Comparison of ENCODE assay signal across 1 cellular context in the genomic region with DNA sequence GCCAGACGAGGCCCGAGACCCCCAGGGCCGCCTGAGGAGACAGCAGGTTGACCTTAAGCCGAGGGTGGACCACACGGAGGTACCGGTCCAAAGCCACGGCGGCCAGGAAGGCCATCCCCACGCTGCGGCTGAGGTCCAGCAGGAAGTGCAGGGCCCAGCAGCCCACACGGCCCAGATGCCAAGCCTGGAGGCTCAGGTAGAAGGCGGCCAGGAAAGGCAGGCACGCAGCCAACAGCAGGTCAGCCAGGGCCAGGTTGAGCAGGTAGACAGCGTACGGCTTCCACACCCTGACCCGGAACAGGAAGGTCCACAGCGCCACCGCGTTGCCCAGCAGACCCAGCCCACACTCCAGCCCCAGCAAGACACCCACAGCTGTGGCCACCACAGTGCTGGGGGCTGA.
TF ChIP-seq lines count a peak whose summit lies in the region.

No MANE protein-coding gene starts in this region.

TF ChIP-seq in K562, 482 proteins besides CTCF, POLR2A, EP300 and RAD21:
- no peak for TF ChIP-seq POLR2AphosphoS2 (IDR thresholded peaks at IDR 0.05; ENCODE audit: low read length)
- no peak for TF ChIP-seq NR2C2 (CRISPR knock-in tag; IDR thresholded peaks at IDR 0.05)
- TF ChIP-seq NR2C2 (tag; IDR thresholded peaks at IDR 0.05): peak; percentile 36
- peak; percentile 37; the same call in 1 of the 2 replicates for TF ChIP-seq NR2C1 (IDR thresholded peaks at IDR 0.05)
- TF ChIP-seq NR2C1 (tag; IDR thresholded peaks at IDR 0.05): peak; percentile 67
- TF ChIP-seq, protein P1, sequence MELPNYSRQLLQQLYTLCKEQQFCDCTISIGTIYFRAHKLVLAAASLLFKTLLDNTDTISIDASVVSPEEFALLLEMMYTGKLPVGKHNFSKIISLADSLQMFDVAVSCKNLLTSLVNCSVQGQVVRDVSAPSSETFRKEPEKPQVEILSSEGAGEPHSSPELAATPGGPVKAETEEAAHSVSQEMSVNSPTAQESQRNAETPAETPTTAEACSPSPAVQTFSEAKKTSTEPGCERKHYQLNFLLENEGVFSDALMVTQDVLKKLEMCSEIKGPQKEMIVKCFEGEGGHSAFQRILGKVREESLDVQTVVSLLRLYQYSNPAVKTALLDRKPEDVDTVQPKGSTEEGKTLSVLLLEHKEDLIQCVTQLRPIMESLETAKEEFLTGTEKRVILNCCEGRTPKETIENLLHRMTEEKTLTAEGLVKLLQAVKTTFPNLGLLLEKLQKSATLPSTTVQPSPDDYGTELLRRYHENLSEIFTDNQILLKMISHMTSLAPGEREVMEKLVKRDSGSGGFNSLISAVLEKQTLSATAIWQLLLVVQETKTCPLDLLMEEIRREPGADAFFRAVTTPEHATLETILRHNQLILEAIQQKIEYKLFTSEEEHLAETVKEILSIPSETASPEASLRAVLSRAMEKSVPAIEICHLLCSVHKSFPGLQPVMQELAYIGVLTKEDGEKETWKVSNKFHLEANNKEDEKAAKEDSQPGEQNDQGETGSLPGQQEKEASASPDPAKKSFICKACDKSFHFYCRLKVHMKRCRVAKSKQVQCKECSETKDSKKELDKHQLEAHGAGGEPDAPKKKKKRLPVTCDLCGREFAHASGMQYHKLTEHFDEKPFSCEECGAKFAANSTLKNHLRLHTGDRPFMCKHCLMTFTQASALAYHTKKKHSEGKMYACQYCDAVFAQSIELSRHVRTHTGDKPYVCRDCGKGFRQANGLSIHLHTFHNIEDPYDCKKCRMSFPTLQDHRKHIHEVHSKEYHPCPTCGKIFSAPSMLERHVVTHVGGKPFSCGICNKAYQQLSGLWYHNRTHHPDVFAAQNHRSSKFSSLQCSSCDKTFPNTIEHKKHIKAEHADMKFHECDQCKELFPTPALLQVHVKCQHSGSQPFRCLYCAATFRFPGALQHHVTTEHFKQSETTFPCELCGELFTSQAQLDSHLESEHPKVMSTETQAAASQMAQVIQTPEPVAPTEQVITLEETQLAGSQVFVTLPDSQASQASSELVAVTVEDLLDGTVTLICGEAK (IDR thresholded peaks at IDR 0.05): 0 out of 2 replicates have a peak, but pooled peaks have one; percentile 15
- TF ChIP-seq, protein P1 (CRISPR knock-in tag; IDR thresholded peaks at IDR 0.05): no peak
- TF ChIP-seq, protein P2, sequence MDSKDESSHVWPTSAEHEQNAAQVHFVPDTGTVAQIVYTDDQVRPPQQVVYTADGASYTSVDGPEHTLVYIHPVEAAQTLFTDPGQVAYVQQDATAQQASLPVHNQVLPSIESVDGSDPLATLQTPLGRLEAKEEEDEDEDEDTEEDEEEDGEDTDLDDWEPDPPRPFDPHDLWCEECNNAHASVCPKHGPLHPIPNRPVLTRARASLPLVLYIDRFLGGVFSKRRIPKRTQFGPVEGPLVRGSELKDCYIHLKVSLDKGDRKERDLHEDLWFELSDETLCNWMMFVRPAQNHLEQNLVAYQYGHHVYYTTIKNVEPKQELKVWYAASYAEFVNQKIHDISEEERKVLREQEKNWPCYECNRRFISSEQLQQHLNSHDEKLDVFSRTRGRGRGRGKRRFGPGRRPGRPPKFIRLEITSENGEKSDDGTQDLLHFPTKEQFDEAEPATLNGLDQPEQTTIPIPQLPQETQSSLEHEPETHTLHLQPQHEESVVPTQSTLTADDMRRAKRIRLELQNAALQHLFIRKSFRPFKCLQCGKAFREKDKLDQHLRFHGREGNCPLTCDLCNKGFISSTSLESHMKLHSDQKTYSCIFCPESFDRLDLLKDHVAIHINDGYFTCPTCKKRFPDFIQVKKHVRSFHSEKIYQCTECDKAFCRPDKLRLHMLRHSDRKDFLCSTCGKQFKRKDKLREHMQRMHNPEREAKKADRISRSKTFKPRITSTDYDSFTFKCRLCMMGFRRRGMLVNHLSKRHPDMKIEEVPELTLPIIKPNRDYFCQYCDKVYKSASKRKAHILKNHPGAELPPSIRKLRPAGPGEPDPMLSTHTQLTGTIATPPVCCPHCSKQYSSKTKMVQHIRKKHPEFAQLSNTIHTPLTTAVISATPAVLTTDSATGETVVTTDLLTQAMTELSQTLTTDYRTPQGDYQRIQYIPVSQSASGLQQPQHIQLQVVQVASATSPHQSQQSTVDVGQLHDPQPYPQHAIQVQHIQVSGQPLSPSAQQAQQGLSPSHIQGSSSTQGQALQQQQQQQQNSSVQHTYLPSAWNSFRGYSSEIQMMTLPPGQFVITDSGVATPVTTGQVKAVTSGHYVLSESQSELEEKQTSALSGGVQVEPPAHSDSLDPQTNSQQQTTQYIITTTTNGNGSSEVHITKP (IDR thresholded peaks at IDR 0.05; ENCODE audit: partially characterized antibody): no peak
